Comparison of ENCODE assay signal across 8 cellular contexts in the genomic region with DNA sequence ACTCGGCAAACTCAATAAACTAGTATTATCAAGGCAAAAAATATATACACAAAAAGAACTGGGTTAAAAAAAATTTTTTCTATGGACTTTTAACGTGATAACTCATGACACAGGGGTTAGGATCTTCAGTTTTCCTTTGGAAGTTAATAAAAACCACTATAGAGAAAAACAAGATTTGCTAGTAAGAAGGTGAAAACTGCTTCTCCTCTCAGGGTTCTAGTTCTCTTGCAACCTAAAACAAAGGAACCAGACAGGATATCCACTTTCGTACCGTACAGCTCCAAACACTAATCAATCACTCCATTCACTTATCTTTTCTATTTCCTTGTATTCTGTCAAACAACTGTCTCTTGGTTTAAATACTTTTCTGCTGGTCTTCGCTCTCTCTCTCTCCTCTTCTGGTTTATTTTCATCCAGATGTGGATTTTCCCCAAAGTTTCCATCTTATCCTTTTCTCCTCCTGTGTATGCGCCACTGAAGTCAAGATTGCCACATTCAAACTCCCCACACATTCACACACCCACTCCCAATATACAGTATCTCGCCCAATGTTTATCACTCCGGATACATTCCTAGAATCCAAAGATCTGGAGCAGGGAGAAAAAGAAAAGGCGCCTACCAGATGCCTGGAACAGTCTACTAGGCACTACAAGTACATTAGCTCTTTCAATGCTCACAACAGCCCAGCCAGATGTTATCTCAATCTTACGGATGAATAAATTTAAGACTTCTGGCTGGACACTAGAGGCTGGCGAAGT. TPM values are rescaled to one million over a fixed set of nuclear protein-coding genes. Genes with fewer than 3 reads are reported as not detected.
A peak's percentile ranks its signal among the peaks of the same experiment; 100 is the strongest.
DNase-seq lines count a peak whose midpoint lies in the region; ATAC-seq and TF ChIP-seq lines count a peak whose summit lies in the region.

No MANE protein-coding gene starts in this region.

- no peaks in the 10 kb centered on the region for H3K27me3 ChIP-seq in ascending aorta
- no peaks in the 10 kb centered on the region for H3K27me3 ChIP-seq in layer of hippocampus (ENCODE audit: control insufficient read depth, insufficient read depth, low read length)
- no peaks in the 10 kb centered on the region for H3K27me3 ChIP-seq in thyroid gland

- H3K4me1 ChIP-seq in ascending aorta (peaks cover 0 to 16% of the 10 kb centered on the region in 2 donors), thyroid gland (peaks cover 19 to 23% of the 10 kb centered on the region in 2 donors)

- peak; percentile 15 for ATAC-seq in HG03135 (IDR thresholded peaks at IDR 0.05; ENCODE audit: unreplicated experiment)

- H3K4me3 ChIP-seq in GM08714 (ENCODE audit: low read length), result peak overlapping the region; percentile 91
- peak overlapping the region; percentile 82 to 98 for H3K4me3 ChIP-seq in ascending aorta
- peak overlapping the region; percentile 62 to 75 (median 70) for H3K4me3 ChIP-seq in thyroid gland (replicated peaks in 1 of 3)

- DNase-seq in ascending aorta (ENCODE audit: low spot score in 2 of 2), result no peak
- DNase-seq in thyroid gland, result no peak
- DNase-seq in AML-193 (lab: John Stamatoyannopoulos, UW), result no peak
- DNase-seq in iPS-NIHi11 (ENCODE audit: low spot score), result no peak
- no peak for DNase-seq in activated CD8-positive, alpha-beta memory T cell treated with anti-CD3 and anti-CD28 coated beads, Interleukin-2, amount 50 U/mL, for 4 hours

- intact Hi-C loops in ascending aorta (cut with DNase I), result loop anchor here (5.0 kb wide), 1 partner anchor 126 kb away; no protein-coding TSS in a partner anchor
- intact Hi-C loops in thyroid gland (cut with DNase I), result no loop called here

- peaks cover 5 to 8% of the 10 kb centered on the region in 2 donors for H3K36me3 ChIP-seq in ascending aorta
- peaks cover 0 to 4% of the 10 kb centered on the region in 2 donors for H3K36me3 ChIP-seq in thyroid gland

- peak overlapping the region; percentile 92 to 99 for H3K27ac ChIP-seq in ascending aorta
- H3K27ac ChIP-seq in layer of hippocampus (ENCODE audit: low read depth, low read length), result peak overlapping the region; percentile 98
- H3K27ac ChIP-seq in thyroid gland, result peak overlapping the region; percentile 93 to 97 (median 95)

- H3K9me3 ChIP-seq in ascending aorta (no peaks in the 10 kb centered on the region), thyroid gland (no peaks in the 10 kb centered on the region)

- TF ChIP-seq CTCF in ascending aorta (IDR thresholded peaks at IDR 0.05), result no peak
- no peak for TF ChIP-seq CTCF in thyroid gland (IDR thresholded peaks at IDR 0.05)

- WGBS in thyroid gland, 2 donors, result 34% methylated on average over 11 of the region's 11 CpGs

- no peak for TF ChIP-seq POLR2A in thyroid gland (IDR thresholded peaks at IDR 0.05)

RNA-seq across cellular contexts. Expression of a gene that starts 0.8 kb away (rescaled TPM):
- total RNA-seq in ascending aorta (9.0 TPM), thyroid gland (10 to 100 TPM; 25.0 to 41.0 (median 29.8) TPM)

RNA-seq across cellular contexts. Expression of a gene that starts 21.4 kb away (rescaled TPM):
- total RNA-seq in ascending aorta, result not detected
- not detected for total RNA-seq in thyroid gland

RNA-seq across cellular contexts. Expression of a gene that starts 30.4 kb away (rescaled TPM):
- total RNA-seq in ascending aorta, result not detected
- 1 to 10 TPM; 1.5 to 7.3 (median 3.2) TPM for total RNA-seq in thyroid gland

RNA-seq across cellular contexts. Expression of a gene that starts 55.2 kb away (rescaled TPM):
- total RNA-seq in ascending aorta, result 13.7 TPM
- total RNA-seq in thyroid gland, result 100 to 1,000 TPM in 3 of 4 donors, 10 to 100 TPM in 1; 82.6 to 223 (median 100) TPM
